In genomic region chr2:233060500-233061006, GRCh38 we compare ENCODE assay signal across 12 cellular contexts. TPM values are rescaled to one million over a fixed set of nuclear protein-coding genes. Genes with fewer than 3 reads are reported as not detected.
DNase-seq lines count a peak whose midpoint lies in the region; ATAC-seq and TF ChIP-seq lines count a peak whose summit lies in the region.
"Had no signal": no experiment of that assay in that cellular context is flagged by ENCODE, and none has a peak within 500 bp of the region (broad histone marks: within the 10 kb centered on the region; RNA-seq: fewer than 3 reads in every experiment).

No MANE protein-coding gene starts in this region.

- peaks cover 0 to 15% of the 10 kb centered on the region in 2 donors for H3K36me3 Mint-ChIP-seq in CD14-positive monocyte
- no peaks in the 10 kb centered on the region for H3K36me3 Mint-ChIP-seq in nephron progenitor cell (ENCODE audit: low read depth)
- H3K36me3 Mint-ChIP-seq in type B pancreatic cell = no peaks in the 10 kb centered on the region

- H3K4me3 Mint-ChIP-seq in CD14-positive monocyte (peak overlapping the region; percentile 97 to 98), nephron progenitor cell (no peak overlapping the region), type B pancreatic cell (no peak overlapping the region)

- H3K27me3 Mint-ChIP-seq in CD14-positive monocyte (ENCODE audit: low read depth in 3 of 3) = peaks cover 0 to 4% (median 0%) of the 10 kb centered on the region in 3 donors
- peaks cover 12% of the 10 kb centered on the region for H3K27me3 Mint-ChIP-seq in nephron progenitor cell (ENCODE audit: low read depth, poor library complexity)
- peaks cover 5% of the 10 kb centered on the region for H3K27me3 Mint-ChIP-seq in type B pancreatic cell

- H3K4me1 Mint-ChIP-seq in CD14-positive monocyte (peaks cover 52% of the 10 kb centered on the region), nephron progenitor cell (peaks cover 48% of the 10 kb centered on the region), type B pancreatic cell (ENCODE audit: unreplicated experiment) (peaks cover 4% of the 10 kb centered on the region)

- ATAC-seq in GM21619 (IDR thresholded peaks at IDR 0.05; ENCODE audit: unreplicated experiment) = peak; percentile 0

- TF ChIP-seq CTCF in CD14-positive monocyte (IDR thresholded peaks at IDR 0.05) (no peak), nephron progenitor cell (IDR thresholded peaks at IDR 0.05) (no peak), type B pancreatic cell (conservative IDR thresholded peaks at IDR 0.05) (no peak)

- H3K9me3 Mint-ChIP-seq in CD14-positive monocyte = peaks cover 0 to 3% (median 0%) of the 10 kb centered on the region in 7 donors
- H3K9me3 Mint-ChIP-seq in nephron progenitor cell = no peaks in the 10 kb centered on the region
- H3K9me3 Mint-ChIP-seq in type B pancreatic cell = no peaks in the 10 kb centered on the region

- intact Hi-C loops in CD14-positive monocyte (cut with micrococcal nuclease) = loop anchor here (2.0 to 5.0 kb wide), 3 partner anchors 26 to 182 kb away; no protein-coding TSS in a partner anchor
- intact Hi-C loops in posterior cingulate gyrus (cut with DNase I) = no loop called here

- DNase-seq in CD14-positive monocyte (ENCODE audit: low spot score) (no peak), caudate nucleus (lab: John Stamatoyannopoulos, UW) (no peak), nephron progenitor cell (no peak), posterior cingulate gyrus (no peak), cortex of kidney (lab: John Stamatoyannopoulos, UW) (no peak), type B pancreatic cell (ENCODE audit: extremely low spot score, unreplicated experiment) (no peak), activated gamma-delta T cell treated with Interleukin-2 at 50 U/mL for 16 hours (no peak)
- DNase-seq: DMS79, GOT3 had no signal

- peak overlapping the region; percentile 68 for H3K27ac ChIP-seq in caudate nucleus (ENCODE audit: low read depth, low read length)

- H3K27ac Mint-ChIP-seq in CD14-positive monocyte = peak overlapping the region; percentile 92 to 97 (median 96)
- peak overlapping the region; percentile 90 for H3K27ac Mint-ChIP-seq in nephron progenitor cell
- H3K27ac Mint-ChIP-seq in type B pancreatic cell = no peak overlapping the region

RNA-seq across cellular contexts. Expression of gene INPP5D, which starts 0.4 kb away (rescaled TPM):
- polyA plus RNA-seq in CD14-positive monocyte = 10 to 100 TPM; 30.6 to 54.8 TPM
- 18.3 and 40.8 TPM in 2 replicates for total RNA-seq in type B pancreatic cell (ENCODE audit: low replicate concordance)

RNA-seq across cellular contexts. Expression of gene NEU2, which starts 28.1 kb away (rescaled TPM):
- not detected for polyA plus RNA-seq in CD14-positive monocyte
- 0.33 TPM in 1 of 2 replicates, not detected in the other for total RNA-seq in type B pancreatic cell (ENCODE audit: low replicate concordance)
- total RNA-seq: cerebellum, kidney epithelial cell had no signal

RNA-seq across cellular contexts. Expression of gene NGEF, which starts 47.5 kb away (rescaled TPM):
- not detected for polyA plus RNA-seq in CD14-positive monocyte
- total RNA-seq in type B pancreatic cell (ENCODE audit: low replicate concordance) = 20.7 and 77.3 TPM in 2 replicates

Comparison
In these comparisons a context has a peak if more than half of its experiments do, and no peak if none do; other contexts are left out.
1. H3K4me3 Mint-ChIP-seq: peak in CD14-positive monocyte (2 of 2); none in nephron progenitor cell (single experiment) and type B pancreatic cell (single experiment).